33 cellular contexts compared by ENCODE assay signal in genomic region chr3:122553171-122553570, GRCh38. TPM values are rescaled to one million over a fixed set of nuclear protein-coding genes. Genes with fewer than 3 reads are reported as not detected.
"Had no signal": no experiment of that assay in that cellular context is flagged by ENCODE, and none has a peak within 500 bp of the region (broad histone marks: within the 10 kb centered on the region; RNA-seq: fewer than 3 reads in every experiment).

No MANE protein-coding gene starts in this region.

- H3K4me3 ChIP-seq: coronary artery, dorsolateral prefrontal cortex had no signal

- H3K27me3 Mint-ChIP-seq: activated B cell treated with CpG ODN at 0.5 μM for 24 hours; activated CD8-positive, alpha-beta T cell treated with anti-CD3 and anti-CD28 coated beads for 36 hours; activated naive CD8-positive, alpha-beta T cell; activated T-helper 17 cell treated with anti-CD3 and anti-CD28 coated beads, Interleukin-2, amount 50 U/mL, for 72 hours; central memory CD8-positive, alpha-beta T cell; dendritic cell treated with granulocyte-macrophage colony-stimulating factor and Interleukin-4, amounts not matched to agents 40 ng/mL and 50 ng/mL, for 4 days; T-cell had no signal

- H3K27ac Mint-ChIP-seq: activated CD8-positive, alpha-beta T cell treated with anti-CD3 and anti-CD28 coated beads for 36 hours; activated naive CD8-positive, alpha-beta T cell; dendritic cell treated with granulocyte-macrophage colony-stimulating factor and Interleukin-4, amounts not matched to agents 40 ng/mL and 50 ng/mL, for 4 days; endodermal cell; T-helper 1 cell treated with Interleukin-12 subunit alpha and Interleukin-12 subunit beta and Interleukin-4 antibody, amounts not matched to agents 30 μg/mL and 1 μg/mL, for 36 hours; T-helper 2 cell treated with Interferon-gamma antibody and Interleukin-4, amounts not matched to agents 5 μg/mL and 100 μg/mL, for 36 hours had no signal

- H3K36me3 ChIP-seq: WERI-Rb-1 had no signal

- H3K27me3 ChIP-seq: brain microvascular endothelial cell, dorsolateral prefrontal cortex had no signal

- DNase-seq: activated B cell treated with CpG ODN at 0.5 μM for 24 hours; activated CD4-positive, alpha-beta T cell treated with anti-CD3 and anti-CD28 coated beads for 48 hours; activated CD4-positive, alpha-beta T cell treated with anti-CD3 and anti-CD28 coated beads, Interleukin-2, amount 50 U/mL, for 1 hour; activated CD4-positive, alpha-beta T cell treated with anti-CD3 and anti-CD28 coated beads, Interleukin-2, amount 50 U/mL, for 48 hours; activated CD8-positive, alpha-beta memory T cell treated with anti-CD3 and anti-CD28 coated beads for 24 hours; activated CD8-positive, alpha-beta T cell treated with anti-CD3 and anti-CD28 coated beads for 36 hours; activated effector memory CD4-positive, alpha-beta T cell treated with Interleukin-2 at 50 U/mL for 16 hours; activated gamma-delta T cell treated with Interleukin-2 at 50 U/mL for 16 hours; activated naive CD4-positive, alpha-beta T cell treated with anti-CD3 and anti-CD28 coated beads, Interleukin-2, amount 50 U/mL, for 16 hours; activated naive CD4-positive, alpha-beta T cell treated with Interleukin-2 at 50 U/mL for 16 hours; activated T-cell treated with anti-CD3 and anti-CD28 coated beads, Interleukin-2, amount 50 U/mL, for 4 hours; amniotic stem cell; anterior cingulate cortex; brain microvascular endothelial cell; dorsolateral prefrontal cortex; effector memory CD4-positive, alpha-beta T cell; foreskin fibroblast; head of caudate nucleus; T-cell; T1000; WERI-Rb-1 had no signal

- H3K4me1 Mint-ChIP-seq: activated B cell treated with CpG ODN at 0.5 μM for 24 hours had no signal

- ATAC-seq: activated CD4-positive, CD25-positive, alpha-beta regulatory T cell treated with anti-CD3 and anti-CD28 coated beads, Interleukin-2, amount 50 U/mL, for 24 hours; activated CD8-positive, alpha-beta T cell treated with anti-CD3 and anti-CD28 coated beads for 36 hours; activated T-cell treated with anti-CD3 and anti-CD28 coated beads, Interleukin-2, amount 50 U/mL, for 4 hours; activated T-helper 17 cell treated with anti-CD3 and anti-CD28 coated beads, Interleukin-2, amount 50 U/mL, for 72 hours; esophagus mucosa; T-cell had no signal

- H3K4me3 Mint-ChIP-seq: activated B cell treated with CpG ODN at 0.5 μM for 24 hours; activated CD8-positive, alpha-beta T cell treated with anti-CD3 and anti-CD28 coated beads for 36 hours; activated naive CD8-positive, alpha-beta T cell; activated T-cell treated with anti-CD3 and anti-CD28 coated beads, Interleukin-2, amount 50 U/mL, for 4 hours; activated T-helper 17 cell treated with anti-CD3 and anti-CD28 coated beads, Interleukin-2, amount 50 U/mL, for 72 hours; central memory CD8-positive, alpha-beta T cell; dendritic cell treated with granulocyte-macrophage colony-stimulating factor and Interleukin-4, amounts not matched to agents 40 ng/mL and 50 ng/mL, for 4 days; endodermal cell; T-cell; T-helper 1 cell treated with Interleukin-12 subunit alpha and Interleukin-12 subunit beta and Interleukin-4 antibody, amounts not matched to agents 30 μg/mL and 1 μg/mL, for 36 hours; T-helper 2 cell treated with Interferon-gamma antibody and Interleukin-4, amounts not matched to agents 5 μg/mL and 100 μg/mL, for 36 hours had no signal

- H3K27ac ChIP-seq: brain microvascular endothelial cell, coronary artery, dorsolateral prefrontal cortex, WERI-Rb-1 had no signal

RNA-seq across cellular contexts. Expression of gene PARP15, which starts 24.3 kb away (rescaled TPM):
- total RNA-seq: epithelial cell of proximal tubule, frontal cortex had no signal
